In genomic region chr11:74278721-74279148, GRCh38 we compare ENCODE assay signal across 11 cellular contexts. TPM values are rescaled to one million over a fixed set of nuclear protein-coding genes. Genes with fewer than 3 reads are reported as not detected.
A peak's percentile ranks its signal among the peaks of the same experiment; 100 is the strongest.
DNase-seq lines count a peak whose midpoint lies in the region; ATAC-seq, FAIRE-seq and TF ChIP-seq lines count a peak whose summit lies in the region.
"Had no signal": no experiment of that assay in that cellular context is flagged by ENCODE, and none has a peak within 500 bp of the region (broad histone marks: within the 10 kb centered on the region; RNA-seq: fewer than 3 reads in every experiment).

No MANE protein-coding gene starts in this region.

- H3K27me3 ChIP-seq in GM23248 (replicated peaks; ENCODE audit: insufficient read depth): no peaks in the 10 kb centered on the region
- H3K27me3 ChIP-seq in astrocyte (ENCODE audit: insufficient read depth, low read length): no peaks in the 10 kb centered on the region
- no peaks in the 10 kb centered on the region for H3K27me3 ChIP-seq in skeletal muscle satellite cell (ENCODE audit: control insufficient read depth, insufficient read depth, low read length)
- H3K27me3 ChIP-seq: cardiac muscle cell had no signal

- H3K4me1 ChIP-seq in GM23248 (ENCODE audit: insufficient read depth): peaks cover 43% of the 10 kb centered on the region
- peaks cover 29% of the 10 kb centered on the region for H3K4me1 ChIP-seq in astrocyte (ENCODE audit: insufficient read depth, low read length)
- H3K4me1 ChIP-seq in skeletal muscle satellite cell (ENCODE audit: control insufficient read depth, insufficient read depth, low read length): peaks cover 44% of the 10 kb centered on the region

- peak overlapping the region; percentile 91 for H3K27ac ChIP-seq in GM23248
- H3K27ac ChIP-seq in astrocyte (ENCODE audit: low read depth, low read length): peak overlapping the region; percentile 96
- H3K27ac ChIP-seq: cardiac muscle cell had no signal

- peak overlapping the region; percentile 92 for H3K27ac Mint-ChIP-seq in astrocyte (ENCODE audit: unreplicated experiment)

- peak overlapping the region; percentile 7 for H2AFZ ChIP-seq in GM23248
- peak overlapping the region; percentile 14 for H2AFZ ChIP-seq in astrocyte (ENCODE audit: low read depth, low read length)

- H3F3A ChIP-seq in GM23248 (ENCODE audit: insufficient read depth): peaks cover 58% of the 10 kb centered on the region

- H3K79me2 ChIP-seq in GM23248 (ENCODE audit: insufficient read depth): no peaks in the 10 kb centered on the region
- no peaks in the 10 kb centered on the region for H3K79me2 ChIP-seq in astrocyte (ENCODE audit: insufficient read depth, low read length)

- H3K9me3 Mint-ChIP-seq in astrocyte (ENCODE audit: unreplicated experiment): peaks cover 4% of the 10 kb centered on the region

- 0% methylated on average over 1 of the region's 1 CpG for WGBS in GM23248 (ENCODE audit: low coverage in 1 of 2, low lambda C conversion rate in 2 of 2, missing lambda C conversion rate in 2 of 2), 2 experiments

- FAIRE-seq in astrocyte (lab: Jason Lieb, UNC): peak; percentile 86

- H3K36me3 Mint-ChIP-seq in astrocyte (ENCODE audit: low read depth, unreplicated experiment): no peaks in the 10 kb centered on the region

- H3K9ac ChIP-seq in GM23248 (peak overlapping the region; percentile 54), astrocyte (ENCODE audit: low read length) (peak overlapping the region; percentile 76), skeletal muscle satellite cell (ENCODE audit: low read depth, low read length) (peak overlapping the region; percentile 73)

- no peak for TF ChIP-seq CTCF in astrocyte (IDR thresholded peaks at IDR 0.05; ENCODE audit: insufficient read depth, low read depth, low read length)

- intact Hi-C loops in left cardiac atrium (cut with DNase I): no loop called here

- H4K20me1 ChIP-seq in GM23248 (ENCODE audit: insufficient read depth) (no peaks in the 10 kb centered on the region), astrocyte (ENCODE audit: insufficient read depth, low read length) (no peaks in the 10 kb centered on the region)

- H3K4me3 ChIP-seq in GM23248 (peak overlapping the region; percentile 42; the same call in 1 of the 2 replicates), astrocyte (ENCODE audit: insufficient read depth, low read depth, low read length) (no peak overlapping the region), skeletal muscle satellite cell (ENCODE audit: low read length) (no peak overlapping the region)
- H3K4me3 ChIP-seq: cardiac muscle cell had no signal

- H3K9me2 ChIP-seq in GM23248 (ENCODE audit: insufficient read depth): no peaks in the 10 kb centered on the region

- H3K4me2 ChIP-seq in GM23248 (ENCODE audit: unreplicated experiment) (peak overlapping the region; percentile 67), astrocyte (ENCODE audit: low read length) (peak overlapping the region; percentile 66), skeletal muscle satellite cell (ENCODE audit: low read length) (peak overlapping the region; percentile 59)

- no peaks in the 10 kb centered on the region for H3K27me3 Mint-ChIP-seq in astrocyte (ENCODE audit: low read depth, unreplicated experiment)

- H3K36me3 ChIP-seq in GM23248 (ENCODE audit: low read depth) (no peaks in the 10 kb centered on the region), astrocyte (ENCODE audit: insufficient read depth, low read length) (no peaks in the 10 kb centered on the region), skeletal muscle satellite cell (ENCODE audit: insufficient read depth, low read length) (peaks cover 5% of the 10 kb centered on the region)
- H3K36me3 ChIP-seq: cardiac muscle cell had no signal

- ATAC-seq in left cardiac atrium: peak; percentile 47 to 94
- ATAC-seq in HG03520 (IDR thresholded peaks at IDR 0.05; ENCODE audit: unreplicated experiment): no peak
- ATAC-seq in HG02884 (IDR thresholded peaks at IDR 0.05; ENCODE audit: unreplicated experiment): no peak

- DNase-seq in GM23248 (peak; percentile 92), astrocyte (ENCODE audit: low read depth) (peak; percentile 100), left cardiac atrium (peak; percentile 80), RPMI8226 (no peak)
- no peak for DNase-seq in stimulated activated CD4-positive, alpha-beta T cell treated with anti-CD3 and anti-CD28 coated beads, Interleukin-4, amount 100 ng/mL, for 24 hours
- DNase-seq: GDM1, NCI-H1048 had no signal

- no peaks in the 10 kb centered on the region for H3K9me3 ChIP-seq in GM23248 (ENCODE audit: low read depth)
- H3K9me3 ChIP-seq in astrocyte (ENCODE audit: insufficient read depth, low read depth, low read length): peaks cover 2% of the 10 kb centered on the region
- H3K9me3 ChIP-seq in skeletal muscle satellite cell (replicated peaks; ENCODE audit: low read length): no peaks in the 10 kb centered on the region

- H3K4me3 Mint-ChIP-seq in astrocyte (ENCODE audit: unreplicated experiment): no peak overlapping the region

- in situ Hi-C loops in GM23248 (cut with MboI): no loop called here

- peaks cover 34% of the 10 kb centered on the region for H3K4me1 Mint-ChIP-seq in astrocyte (ENCODE audit: low read depth, unreplicated experiment)

RNA-seq across cellular contexts. Expression of gene P4HA3, which starts 32.7 kb away (rescaled TPM):
- total RNA-seq in GM23248 (2014; rRNA removed; shearing (Covaris generic)): 24.3 and 26.4 TPM in 2 replicates
- polyA plus RNA-seq in GM23248 (2016; fragmentation: Nextera tagmentation; extraction: Ambion mirVana): 30.6 and 34.8 TPM in 2 replicates
- total RNA-seq in astrocyte (3.3 and 5.0 TPM in 2 replicates), left cardiac atrium (under 1 TPM; 0.31 to 0.38 TPM)
- 2.0 and 5.2 TPM in 2 replicates for total RNA-seq in skeletal muscle satellite cell (2012; rRNA removed)
- total RNA-seq: cardiac muscle cell had no signal

Comparison
In these comparisons a context has a peak if more than half of its experiments do, and no peak if none do; other contexts are left out.
1. DNase-seq: peak in GM23248 (single experiment), astrocyte (single experiment) and left cardiac atrium (single experiment); none in stimulated activated CD4-positive, alpha-beta T cell treated with anti-CD3 and anti-CD28 coated beads, Interleukin-4, amount 100 ng/mL, for 24 hours (single experiment) and RPMI8226 (single experiment).
2. ATAC-seq: peak in left cardiac atrium (2 of 2); none in HG03520 (single experiment) and HG02884 (single experiment).
3. Peak in every context shown above with its lines, with median percentiles within 50 percentile points of each other: H3K4me2 ChIP-seq and H3K9ac ChIP-seq.